16 cellular contexts compared by ENCODE assay signal in genomic region chr9:136010615-136011341, GRCh38. TPM values are rescaled to one million over a fixed set of nuclear protein-coding genes. Genes with fewer than 3 reads are reported as not detected.
DNase-seq lines count a peak whose midpoint lies in the region; ATAC-seq, FAIRE-seq and TF ChIP-seq lines count a peak whose summit lies in the region.
"Had no signal": no experiment of that assay in that cellular context is flagged by ENCODE, and none has a peak within 500 bp of the region (broad histone marks: within the 10 kb centered on the region; RNA-seq: fewer than 3 reads in every experiment).

No MANE protein-coding gene starts in this region.

- H3K9ac ChIP-seq in kidney (ENCODE audit: low read length in 2 of 2) = no peak overlapping the region

- intact Hi-C loops in kidney (cut with DNase I) (no loop called here), sigmoid colon (cut with DNase I) (loop anchor here (5.0 kb wide), 1 partner anchor 42 kb away; no protein-coding TSS in a partner anchor)

- TF ChIP-seq CTCF in kidney (IDR thresholded peaks at IDR 0.05; ENCODE audit: borderline replicate concordance, extremely low read depth, insufficient read depth) (no peak), sigmoid colon (IDR thresholded peaks at IDR 0.05) (no peak)

- no peaks in the 10 kb centered on the region for H3K9me3 ChIP-seq in kidney (ENCODE audit: control insufficient read depth in 1 of 2, low read length in 2 of 2)
- H3K9me3 ChIP-seq in sigmoid colon = no peaks in the 10 kb centered on the region

- H3K27me3 ChIP-seq in H7 (ENCODE audit: control insufficient read depth, insufficient read depth, low read length) (no peaks in the 10 kb centered on the region), sigmoid colon (no peaks in the 10 kb centered on the region)
- H3K27me3 ChIP-seq: foreskin keratinocyte had no signal

- H3K4me1 ChIP-seq in kidney (ENCODE audit: control insufficient read depth in 1 of 2, insufficient read depth in 1 of 2, low read depth in 1 of 2, low read length in 2 of 2) (peaks cover 5% of the 10 kb centered on the region in 2 donors), sigmoid colon (peaks cover 0 to 56% (median 47%) of the 10 kb centered on the region in 4 donors)
- H3K4me1 ChIP-seq: foreskin keratinocyte had no signal

- H3K27ac ChIP-seq in kidney (ENCODE audit: low read depth in 2 of 2, low read length in 2 of 2) (peak overlapping the region in 1 of 2 donors; percentile 20), sigmoid colon (peak overlapping the region; percentile 70 to 83 (median 75))
- H3K27ac ChIP-seq: foreskin keratinocyte had no signal

- WGBS in sigmoid colon, 2 donors = 88 to 92% methylated on average over 28 of the region's 28 CpGs

- H3K4me3 ChIP-seq in H7 (ENCODE audit: insufficient read depth, low read depth, low read length) (no peak overlapping the region), kidney (ENCODE audit: low read length in 2 of 2) (no peak overlapping the region), sigmoid colon (no peak overlapping the region)

- FAIRE-seq in kidney (lab: Jason Lieb, UNC) = no peak
- FAIRE-seq: RCC 7860 had no signal

- TF ChIP-seq POLR2A in sigmoid colon (IDR thresholded peaks at IDR 0.05) = no peak

- no peak for TF ChIP-seq EP300 in sigmoid colon (IDR thresholded peaks at IDR 0.05)

- H3K36me3 ChIP-seq in H7 (replicated peaks; ENCODE audit: control insufficient read depth, insufficient read depth, low read length) = no peaks in the 10 kb centered on the region; the same call in 1 of the 2 replicates
- H3K36me3 ChIP-seq in kidney (ENCODE audit: control insufficient read depth in 1 of 2, insufficient read depth in 2 of 2, low read length in 2 of 2) = no peaks in the 10 kb centered on the region
- peaks cover 4 to 46% (median 23%) of the 10 kb centered on the region in 4 donors for H3K36me3 ChIP-seq in sigmoid colon

- ATAC-seq in GM19324 (IDR thresholded peaks at IDR 0.05; ENCODE audit: low FRiP score, unreplicated experiment) (no peak), GM19455 (IDR thresholded peaks at IDR 0.05; ENCODE audit: unreplicated experiment) (no peak)
- ATAC-seq: activated T-cell treated with anti-CD3 and anti-CD28 coated beads, Interleukin-2, amount 50 U/mL, for 72 hours; foreskin keratinocyte had no signal

- DNase-seq in H7 = peak; percentile 93
- peak; percentile 75 for DNase-seq in dermis blood vessel endothelial cell
- DNase-seq in kidney = peak; percentile 86
- peak; percentile 65 for DNase-seq in sigmoid colon
- no peak for DNase-seq in activated CD8-positive, alpha-beta memory T cell treated with anti-CD3 and anti-CD28 coated beads, Interleukin-2, amount 50 U/mL, for 4 hours
- DNase-seq in NCI-H1694 (lab: John Stamatoyannopoulos, UW) = no peak
- DNase-seq: activated CD4-positive, alpha-beta T cell treated with anti-CD3 and anti-CD28 coated beads, Interleukin-2, amount 10 ng/mL, durations not matched to agents 24 days and 14 days; activated T-cell treated with anti-CD3 and anti-CD28 coated beads, Interleukin-2, amount 50 U/mL, for 72 hours; amygdala; foreskin keratinocyte; Karpas-422; NCI-H69; stimulated activated CD4-positive, alpha-beta T cell treated with anti-CD3 and anti-CD28 coated beads, Interleukin-12 subunit alpha, Interleukin-12 subunit beta, amount 100 ng/mL, for 4 hours had no signal

RNA-seq across cellular contexts. Expression of gene UBAC1, which starts 49.6 kb away (rescaled TPM):
- total RNA-seq in H7 (2014; rRNA removed; shearing (Covaris generic)) = 74.6 and 77.0 TPM in 2 replicates
- 35.9 and 36.2 TPM in 2 replicates for total RNA-seq in dermis blood vessel endothelial cell
- 40.2 TPM for total RNA-seq in kidney
- 52.6 TPM for polyA plus RNA-seq in kidney (ENCODE audit: insufficient read depth, low read depth, low replicate concordance)
- total RNA-seq in sigmoid colon = 10 to 100 TPM; 57.4 to 80.9 (median 67.3) TPM
- 10 to 100 TPM; 60.8 to 76.3 (median 71.8) TPM for polyA plus RNA-seq in sigmoid colon

Comparison
In these comparisons a context has a peak if more than half of its experiments do, and no peak if none do; other contexts are left out.
1. DNase-seq: peak in H7 (single experiment), dermis blood vessel endothelial cell (single experiment), kidney (single experiment) and sigmoid colon (single experiment); none in activated CD8-positive, alpha-beta memory T cell treated with anti-CD3 and anti-CD28 coated beads, Interleukin-2, amount 50 U/mL, for 4 hours (single experiment) and NCI-H1694 (single experiment).